In the genomic region with DNA sequence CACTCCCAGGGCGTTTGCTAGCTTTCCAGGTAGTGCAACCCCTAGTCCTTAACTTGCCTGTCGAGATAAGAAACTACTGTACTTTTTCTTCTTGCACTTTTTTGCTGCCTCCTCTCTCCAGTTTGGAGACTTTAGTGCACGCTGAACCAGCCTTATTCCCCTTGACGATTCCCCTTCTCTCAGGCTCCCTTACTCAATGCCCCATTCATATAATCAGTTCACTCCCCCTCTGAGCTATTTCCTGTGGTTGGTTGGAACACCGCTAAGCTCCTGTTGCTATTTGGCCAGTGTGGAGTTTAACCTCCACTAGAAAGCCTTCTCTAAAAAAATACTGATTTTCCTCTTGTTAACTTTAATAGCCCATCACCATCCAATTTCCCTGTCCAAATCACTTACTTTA, we compare ENCODE assay signal across 8 cellular contexts. TPM values are rescaled to one million over a fixed set of nuclear protein-coding genes. Genes with fewer than 3 reads are reported as not detected.
DNase-seq lines count a peak whose midpoint lies in the region; ATAC-seq and TF ChIP-seq lines count a peak whose summit lies in the region.

No MANE protein-coding gene starts in this region.

- H3K4me3 ChIP-seq in neural progenitor cell: peak overlapping the region; percentile 60

- H3K36me3 ChIP-seq in neural progenitor cell: no peaks in the 10 kb centered on the region

- no peaks in the 10 kb centered on the region for H3K9me3 Mint-ChIP-seq in activated CD8-positive, alpha-beta T cell treated with anti-CD3 and anti-CD28 coated beads for 36 hours
- H3K9me3 Mint-ChIP-seq in neural progenitor cell: no peaks in the 10 kb centered on the region

- TF ChIP-seq CTCF in activated CD8-positive, alpha-beta T cell treated with anti-CD3 and anti-CD28 coated beads for 36 hours (IDR thresholded peaks at IDR 0.05): no peak
- TF ChIP-seq CTCF in foreskin keratinocyte (conservative IDR thresholded peaks at IDR 0.05) (no peak), neural progenitor cell (IDR thresholded peaks at IDR 0.05) (no peak)

- H3K9ac ChIP-seq in neural progenitor cell: peak overlapping the region; percentile 34

- H2AFZ ChIP-seq in neural progenitor cell (replicated peaks): peak overlapping the region; percentile 81

- H4K20me1 ChIP-seq in neural progenitor cell (ENCODE audit: low read depth): no peaks in the 10 kb centered on the region

- peak; percentile 15 for DNase-seq in stimulated activated CD4-positive, alpha-beta T cell treated with anti-CD3 and anti-CD28 coated beads, Interleukin-15, amount 100 ng/mL, for 24 hours
- no peak for DNase-seq in stimulated activated CD4-positive, alpha-beta T cell treated with anti-CD3 and anti-CD28 coated beads, Interleukin-4, amount 100 ng/mL, for 4 hours
- DNase-seq in NCI-H1694 (lab: John Stamatoyannopoulos, UW): peak; percentile 38
- DNase-seq in activated CD8-positive, alpha-beta T cell treated with anti-CD3 and anti-CD28 coated beads for 36 hours: peak; percentile 23
- DNase-seq in foreskin keratinocyte: peak in 1 of 2 donors; percentile 45
- peak; percentile 42 for DNase-seq in neural progenitor cell (ENCODE audit: low spot score)
- DNase-seq in NK-92 (lab: John Stamatoyannopoulos, UW; ENCODE audit: unreplicated experiment): no peak

- CTCF ChIA-PET in activated CD8-positive, alpha-beta T cell treated with anti-CD3 and anti-CD28 coated beads for 36 hours (lab: Charles Lee): interaction anchor here (1.0 to 1.8 kb wide), 4 partner anchors 9 to 236 kb away, joined by 4 to 6 read pairs (median 5); no protein-coding TSS in a partner anchor

- H3K36me3 Mint-ChIP-seq in activated CD8-positive, alpha-beta T cell treated with anti-CD3 and anti-CD28 coated beads for 36 hours (ENCODE audit: low read depth): peaks cover 14% of the 10 kb centered on the region
- peaks cover 2% of the 10 kb centered on the region for H3K36me3 Mint-ChIP-seq in neural progenitor cell

- H3K4me3 Mint-ChIP-seq in activated CD8-positive, alpha-beta T cell treated with anti-CD3 and anti-CD28 coated beads for 36 hours: peak overlapping the region; percentile 83
- peak overlapping the region; percentile 87 for H3K4me3 Mint-ChIP-seq in neural progenitor cell

- peak; percentile 21 for ATAC-seq in activated CD8-positive, alpha-beta T cell treated with anti-CD3 and anti-CD28 coated beads for 36 hours
- ATAC-seq in foreskin keratinocyte: peak; percentile 33
- ATAC-seq in HG02852 (IDR thresholded peaks at IDR 0.05; ENCODE audit: unreplicated experiment): no peak

- H3K27ac ChIP-seq in foreskin keratinocyte (peak overlapping the region; percentile 91), neural progenitor cell (peak overlapping the region; percentile 84)

- POLR2A ChIA-PET in activated CD8-positive, alpha-beta T cell treated with anti-CD3 and anti-CD28 coated beads for 36 hours (lab: Charles Lee): interaction anchor here (1.1 to 2.6 kb wide), 4 partner anchors 11 to 107 kb away, joined by 3 to 11 read pairs (median 4); no protein-coding TSS in a partner anchor

- H3F3A ChIP-seq in neural progenitor cell (ENCODE audit: low read depth): peaks cover 32% of the 10 kb centered on the region

- H3K27me3 ChIP-seq in foreskin keratinocyte: no peaks in the 10 kb centered on the region
- H3K27me3 ChIP-seq in neural progenitor cell: no peaks in the 10 kb centered on the region

- peak overlapping the region; percentile 99 for H3K27ac Mint-ChIP-seq in activated CD8-positive, alpha-beta T cell treated with anti-CD3 and anti-CD28 coated beads for 36 hours
- H3K27ac Mint-ChIP-seq in neural progenitor cell: peak overlapping the region; percentile 96

- H3K9me3 ChIP-seq in neural progenitor cell (ENCODE audit: low read depth): no peaks in the 10 kb centered on the region

- H3K4me1 ChIP-seq in foreskin keratinocyte (peaks cover 8% of the 10 kb centered on the region), neural progenitor cell (peaks cover 25% of the 10 kb centered on the region)

- no peaks in the 10 kb centered on the region for H3K27me3 Mint-ChIP-seq in activated CD8-positive, alpha-beta T cell treated with anti-CD3 and anti-CD28 coated beads for 36 hours
- H3K27me3 Mint-ChIP-seq in neural progenitor cell (ENCODE audit: insufficient read depth, low read depth): peaks cover 3% of the 10 kb centered on the region

- H3K79me2 ChIP-seq in neural progenitor cell (ENCODE audit: low read depth): peaks cover 34% of the 10 kb centered on the region

- intact Hi-C loops in activated CD8-positive, alpha-beta T cell treated with anti-CD3 and anti-CD28 coated beads for 36 hours (cut with micrococcal nuclease): loop anchor here (5.0 kb wide), 1 partner anchor 85 kb away; a partner anchor contains a TSS

- H3K4me2 ChIP-seq in neural progenitor cell: peak overlapping the region; percentile 90

- H3K4me1 Mint-ChIP-seq in activated CD8-positive, alpha-beta T cell treated with anti-CD3 and anti-CD28 coated beads for 36 hours (ENCODE audit: low read depth): peaks cover 52% of the 10 kb centered on the region
- H3K4me1 Mint-ChIP-seq in neural progenitor cell: peaks cover 29% of the 10 kb centered on the region

RNA-seq across cellular contexts. Expression of a gene that starts 0.7 kb away (rescaled TPM):
- 10 to 100 TPM; 12.7 to 14.9 TPM for total RNA-seq in activated CD8-positive, alpha-beta T cell treated with anti-CD3 and anti-CD28 coated beads for 36 hours
- 17.5 and 17.8 TPM in 2 replicates for total RNA-seq in foreskin keratinocyte
- polyA plus RNA-seq in foreskin keratinocyte: 8.3 and 9.4 TPM in 2 replicates
- 27.9 and 31.4 TPM in 2 replicates for total RNA-seq in neural progenitor cell (ENCODE audit: low replicate concordance)

RNA-seq across cellular contexts. Expression of a gene that starts 49.7 kb away (rescaled TPM):
- total RNA-seq in activated CD8-positive, alpha-beta T cell treated with anti-CD3 and anti-CD28 coated beads for 36 hours: 10 to 100 TPM; 28.2 to 30.2 TPM
- 12.4 and 15.0 TPM in 2 replicates for total RNA-seq in foreskin keratinocyte
- polyA plus RNA-seq in foreskin keratinocyte: 3.9 and 4.0 TPM in 2 replicates
- 24.0 and 26.1 TPM in 2 replicates for total RNA-seq in neural progenitor cell (ENCODE audit: low replicate concordance)

Comparison
In these comparisons a context has a peak if more than half of its experiments do, and no peak if none do; other contexts are left out.
1. DNase-seq: peak in stimulated activated CD4-positive, alpha-beta T cell treated with anti-CD3 and anti-CD28 coated beads, Interleukin-15, amount 100 ng/mL, for 24 hours (single experiment), NCI-H1694 (single experiment), activated CD8-positive, alpha-beta T cell treated with anti-CD3 and anti-CD28 coated beads for 36 hours (single experiment) and neural progenitor cell (single experiment); none in stimulated activated CD4-positive, alpha-beta T cell treated with anti-CD3 and anti-CD28 coated beads, Interleukin-4, amount 100 ng/mL, for 4 hours (0 of 2) and NK-92 (single experiment).